1 cellular context compared by ENCODE assay signal in genomic region chr16:2535644-2536021, GRCh38.
TF ChIP-seq lines count a peak whose summit lies in the region.

No MANE protein-coding gene starts in this region.

TF ChIP-seq in GM23338, 12 proteins besides CTCF, POLR2A, EP300 and RAD21 (continued from another document):
- no peak for TF ChIP-seq REST (IDR thresholded peaks at IDR 0.05; ENCODE audit: unreplicated experiment)
- no peak for TF ChIP-seq STAT1 (IDR thresholded peaks at IDR 0.05; ENCODE audit: unreplicated experiment)
- TF ChIP-seq ZNF114 (CRISPR knock-in tag; IDR thresholded peaks at IDR 0.05) = no peak
- TF ChIP-seq ZNF331 (CRISPR knock-in tag; IDR thresholded peaks at IDR 0.05; ENCODE audit: low read depth) = no peak
- no peak for TF ChIP-seq ETS1 (IDR thresholded peaks at IDR 0.05)
- TF ChIP-seq JUNB (IDR thresholded peaks at IDR 0.05; ENCODE audit: unreplicated experiment) = no peak
- no peak for TF ChIP-seq EZH2phosphoT487 (IDR thresholded peaks at IDR 0.05; ENCODE audit: unreplicated experiment)
- TF ChIP-seq ZNF462 (CRISPR knock-in tag; IDR thresholded peaks at IDR 0.05) = no peak
- TF ChIP-seq NANOG (IDR thresholded peaks at IDR 0.05; ENCODE audit: borderline replicate concordance) = no peak
- no peak for TF ChIP-seq POLR2AphosphoS5 (IDR thresholded peaks at IDR 0.05; ENCODE audit: low read depth)
